In genomic region chr16:50152807-50153647, GRCh38 we compare ENCODE assay signal across 1 cellular context.
TF ChIP-seq lines count a peak whose summit lies in the region.

TSS of gene TENT4B (plus strand) at chr16:50153306. CDS start at chr16:50153622, 316 bp downstream.

TF ChIP-seq in HepG2, 621 proteins besides CTCF, POLR2A, EP300 and RAD21 (continued from another document and continues in another):
- TF ChIP-seq MXI1 (IDR thresholded peaks at IDR 0.05; ENCODE audit: borderline replicate concordance, low read depth, low read length) (peak; percentile 67; the same call in 2 of the 3 replicates), THAP11 (CRISPR knock-in tag; IDR thresholded peaks at IDR 0.05) (peak; percentile 75), ZNF619 (CRISPR knock-in tag; IDR thresholded peaks at IDR 0.05) (peak; percentile 84), ZNF589 (CRISPR knock-in tag; conservative IDR thresholded peaks at IDR 0.05) (no peak; the same call in 1 of the 2 replicates), ZBTB26 (CRISPR knock-in tag; IDR thresholded peaks at IDR 0.05; ENCODE audit: borderline replicate concordance) (peak; percentile 78), ZNF432 (CRISPR knock-in tag; IDR thresholded peaks at IDR 0.05; ENCODE audit: borderline replicate concordance) (no peak), ARID5B (CRISPR knock-in tag; IDR thresholded peaks at IDR 0.05) (peak; percentile 43), RXRA (CRISPR knock-in tag; IDR thresholded peaks at IDR 0.05) (peak; percentile 53), ZNF547 (CRISPR knock-in tag; IDR thresholded peaks at IDR 0.05) (peak; percentile 92), HDAC6 (IDR thresholded peaks at IDR 0.05; ENCODE audit: low read depth, low read length) (no peak), PAXIP1 (CRISPR knock-in tag; conservative IDR thresholded peaks at IDR 0.05) (peak; percentile 57), DR1 (CRISPR knock-in tag; IDR thresholded peaks at IDR 0.05) (peak; percentile 49; the same call in 1 of the 2 replicates), AGO2 (optimal IDR thresholded peaks at IDR 0.05; ENCODE audit: low read depth, low read length) (peak; percentile 75), GPN1 (CRISPR knock-in tag; IDR thresholded peaks at IDR 0.05; ENCODE audit: borderline replicate concordance) (peak; percentile 43; the same call in 1 of the 2 replicates), ZNF747 (CRISPR knock-in tag; IDR thresholded peaks at IDR 0.05; ENCODE audit: borderline replicate concordance) (peak; percentile 71; the same call in 1 of the 2 replicates), ZSCAN29 (CRISPR knock-in tag; conservative IDR thresholded peaks at IDR 0.05) (no peak), ZNF607 (CRISPR knock-in tag; IDR thresholded peaks at IDR 0.05; ENCODE audit: borderline replicate concordance) (peak; percentile 95; the same call in 1 of the 2 replicates), EED (CRISPR knock-in tag; IDR thresholded peaks at IDR 0.05) (peak; percentile 80; the same call in 1 of the 2 replicates), SP5 (CRISPR knock-in tag; IDR thresholded peaks at IDR 0.05; ENCODE audit: borderline replicate concordance, low read depth) (peak; percentile 93), YY1 (IDR thresholded peaks at IDR 0.05; ENCODE audit: insufficient read depth, insufficient replicate concordance, low read depth, low read length) (peak; percentile 75), ZNF274 (CRISPR knock-in tag; IDR thresholded peaks at IDR 0.05) (peak; percentile 96), ZNF629 (CRISPR knock-in tag; conservative IDR thresholded peaks at IDR 0.05) (no peak), ZNF362 (CRISPR knock-in tag; IDR thresholded peaks at IDR 0.05; ENCODE audit: borderline replicate concordance) (peak; percentile 57; the same call in 1 of the 2 replicates), HINFP (CRISPR knock-in tag; IDR thresholded peaks at IDR 0.05; ENCODE audit: low read depth) (peak; percentile 78; the same call in 1 of the 2 replicates), ZNF567 (CRISPR knock-in tag; IDR thresholded peaks at IDR 0.05; ENCODE audit: borderline replicate concordance) (peak; percentile 95), TFDP2 (CRISPR knock-in tag; IDR thresholded peaks at IDR 0.05) (peak; percentile 76), ZNF331 (CRISPR knock-in tag; IDR thresholded peaks at IDR 0.05) (peak; percentile 76), ZBTB7A (CRISPR knock-in tag; IDR thresholded peaks at IDR 0.05) (peak; percentile 72; the same call in 1 of the 2 replicates), ZNF674 (CRISPR knock-in tag; IDR thresholded peaks at IDR 0.05; ENCODE audit: low read depth) (0 out of 2 replicates have a peak, but pooled peaks have one; percentile 55), CREB1 (IDR thresholded peaks at IDR 0.05) (peak; percentile 58), CREB1 (CRISPR knock-in tag; IDR thresholded peaks at IDR 0.05) (no peak), ZMAT3 (CRISPR knock-in tag; conservative IDR thresholded peaks at IDR 0.05) (peak; percentile 90), FOXK1 (CRISPR knock-in tag; IDR thresholded peaks at IDR 0.05; ENCODE audit: borderline replicate concordance, low read depth) (peak; percentile 56; the same call in 1 of the 2 replicates), POLR2AphosphoS5 (IDR thresholded peaks at IDR 0.05; ENCODE audit: low read depth, low read length) (peak; percentile 83), ZNF557 (CRISPR knock-in tag; IDR thresholded peaks at IDR 0.05) (0 out of 2 replicates have a peak, but pooled peaks have one; percentile 17), HDAC2 (CRISPR knock-in tag; IDR thresholded peaks at IDR 0.05) (peak; percentile 62), DNMT1 (CRISPR knock-in tag; IDR thresholded peaks at IDR 0.05) (peak; percentile 99), KLF11 (CRISPR knock-in tag; IDR thresholded peaks at IDR 0.05) (no peak), ZNF605 (CRISPR knock-in tag; IDR thresholded peaks at IDR 0.05) (peak; percentile 64; the same call in 1 of the 2 replicates), HNRNPLL (IDR thresholded peaks at IDR 0.05; ENCODE audit: low read depth, low read length, poor library complexity, severe bottlenecking) (peak; percentile 85), PBX2 (CRISPR knock-in tag; IDR thresholded peaks at IDR 0.05) (no peak), ZFAT (CRISPR knock-in tag; conservative IDR thresholded peaks at IDR 0.05) (no peak), ISX (CRISPR knock-in tag; conservative IDR thresholded peaks at IDR 0.05) (no peak), CBFB (CRISPR knock-in tag; IDR thresholded peaks at IDR 0.05) (peak; percentile 68; the same call in 1 of the 2 replicates), ZNF776 (CRISPR knock-in tag; IDR thresholded peaks at IDR 0.05) (peak; percentile 92; the same call in 1 of the 2 replicates), ZNF563 (CRISPR knock-in tag; IDR thresholded peaks at IDR 0.05) (peak; percentile 90), ZNF724P (CRISPR knock-in tag; IDR thresholded peaks at IDR 0.05; ENCODE audit: borderline replicate concordance) (peak; percentile 95), PRDM10 (CRISPR knock-in tag; IDR thresholded peaks at IDR 0.05; ENCODE audit: low read depth) (no peak), RORA (CRISPR knock-in tag; IDR thresholded peaks at IDR 0.05) (no peak), ZNF572 (CRISPR knock-in tag; IDR thresholded peaks at IDR 0.05) (no peak), AHR (CRISPR knock-in tag; IDR thresholded peaks at IDR 0.05) (peak; percentile 58; the same call in 1 of the 2 replicates), ZNF615 (CRISPR knock-in tag; IDR thresholded peaks at IDR 0.05; ENCODE audit: borderline replicate concordance) (no peak), JDP2 (CRISPR knock-in tag; IDR thresholded peaks at IDR 0.05; ENCODE audit: borderline replicate concordance) (no peak)
